ENCODE assay signal across 8 cellular contexts in genomic region chr2:118675531-118675930, GRCh38.
"Had no signal": no experiment of that assay in that cellular context is flagged by ENCODE, and none has a peak within 500 bp of the region (broad histone marks: within the 10 kb centered on the region; RNA-seq: fewer than 3 reads in every experiment).

No MANE protein-coding gene starts in this region.

- H3K4me3 ChIP-seq: GM23338, K562 had no signal

- H3K4me2 ChIP-seq: GM23338 had no signal

- ATAC-seq: GM23338, K562 had no signal

- H3K4me1 Mint-ChIP-seq: GM23338 had no signal

- H3K27ac Mint-ChIP-seq: GM23338, H9 had no signal

- H3K4me3 Mint-ChIP-seq: GM23338, H9 had no signal

- DNase-seq: H9, HCEC 1CT, IMR-90 had no signal

- H2AFZ ChIP-seq: GM23338 had no signal

- H3K9me3 Mint-ChIP-seq: GM23338, H9 had no signal

- FAIRE-seq: H1, H54, HTR-8/SVneo, K562 had no signal
